Comparison of ENCODE assay signal across 16 cellular contexts in the genomic region with DNA sequence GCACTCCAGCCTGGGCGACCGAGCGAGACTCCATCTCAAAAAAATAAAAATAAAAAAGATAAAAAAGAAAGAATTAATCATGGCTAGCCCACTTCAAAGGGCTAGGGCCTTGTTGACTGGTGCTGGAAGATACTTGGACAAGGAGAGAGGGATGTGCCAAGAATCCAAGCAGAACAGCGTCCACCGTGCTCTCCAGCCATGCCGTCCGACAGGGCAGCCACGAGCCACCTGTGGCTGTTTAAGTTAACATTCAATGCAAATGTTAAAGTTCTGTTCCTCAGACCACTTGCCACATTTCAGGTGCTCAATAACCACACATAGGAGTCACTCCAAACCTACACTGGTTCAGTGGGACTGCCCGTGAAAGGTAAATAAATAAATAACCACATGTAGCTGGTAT. TPM values are rescaled to one million over a fixed set of nuclear protein-coding genes. Genes with fewer than 3 reads are reported as not detected.
DNase-seq lines count a peak whose midpoint lies in the region; ATAC-seq and TF ChIP-seq lines count a peak whose summit lies in the region.
"Had no signal": no experiment of that assay in that cellular context is flagged by ENCODE, and none has a peak within 500 bp of the region (broad histone marks: within the 10 kb centered on the region; RNA-seq: fewer than 3 reads in every experiment).

No MANE protein-coding gene starts in this region.

- H3K36me3 ChIP-seq in right atrium auricular region = no peaks in the 10 kb centered on the region
- no peaks in the 10 kb centered on the region for H3K36me3 ChIP-seq in uterus
- H3K36me3 ChIP-seq: BLaER1 had no signal

- TF ChIP-seq CTCF in right atrium auricular region (IDR thresholded peaks at IDR 0.05) = no peak
- TF ChIP-seq CTCF in omental fat pad (IDR thresholded peaks at IDR 0.05) = no peak
- no peak for TF ChIP-seq CTCF in uterus (IDR thresholded peaks at IDR 0.05)

- peak; percentile 11 for DNase-seq in right atrium auricular region (ENCODE audit: low spot score)
- no peak for DNase-seq in Right ventricle myocardium inferior (ENCODE audit: missing footprints)
- peak; percentile 1 for DNase-seq in left lobe of liver (ENCODE audit: low spot score)
- peak; percentile 9 for DNase-seq in stimulated activated CD8-positive, alpha-beta memory T cell treated with anti-CD3 and anti-CD28 coated beads, Interleukin-4, amount 100 ng/mL, for 48 hours
- no peak for DNase-seq in omental fat pad (ENCODE audit: low spot score)
- no peak for DNase-seq in uterus
- no peak for DNase-seq in posterior cingulate gyrus
- DNase-seq: 8988T; CD4-positive, alpha-beta memory T cell; DMS79 treated with DMSO at 0.1 percent for 48 hours; GF-D8 had no signal

- H3K27ac ChIP-seq in right atrium auricular region = no peak overlapping the region
- no peak overlapping the region for H3K27ac ChIP-seq in uterus
- H3K27ac ChIP-seq: BLaER1 had no signal

- no peak for TF ChIP-seq POLR2A in uterus (IDR thresholded peaks at IDR 0.05)

- intact Hi-C loops in Right ventricle myocardium inferior (cut with DNase I) = no loop called here
- intact Hi-C loops in uterus (cut with DNase I; ENCODE audit: low total_unique reads) = no loop called here
- intact Hi-C loops in posterior cingulate gyrus (cut with DNase I) = no loop called here

- ATAC-seq in Right ventricle myocardium inferior (no peak), left lobe of liver (no peak), omental fat pad (ENCODE audit: low FRiP score) (no peak)
- ATAC-seq: GM23338, HCT116, HepG2 had no signal

- H3K4me1 ChIP-seq in right atrium auricular region (no peaks in the 10 kb centered on the region), uterus (no peaks in the 10 kb centered on the region)
- H3K4me1 ChIP-seq: BLaER1 had no signal

- H3K9me3 ChIP-seq in right atrium auricular region (peaks cover 0 to 5% of the 10 kb centered on the region in 2 donors), uterus (no peaks in the 10 kb centered on the region)

- H3K27me3 ChIP-seq in right atrium auricular region = no peaks in the 10 kb centered on the region
- H3K27me3 ChIP-seq in uterus = no peaks in the 10 kb centered on the region
- H3K27me3 ChIP-seq: BLaER1 had no signal

- H3K4me3 ChIP-seq in right atrium auricular region = no peak overlapping the region
- no peak overlapping the region for H3K4me3 ChIP-seq in uterus
- H3K4me3 ChIP-seq: BLaER1, GM23338 had no signal

RNA-seq across cellular contexts. Expression of gene SLC6A13, which starts 21.4 kb away (rescaled TPM):
- 1 to 10 TPM; 2.1 to 2.3 TPM for total RNA-seq in right atrium auricular region
- 3.2 TPM for total RNA-seq in Right ventricle myocardium inferior
- 91.6 TPM for total RNA-seq in left lobe of liver
- total RNA-seq in omental fat pad = under 1 TPM in 2 of 4 donors, not detected in 2; 0.84 to 0.88 TPM
- total RNA-seq in uterus = 1 to 10 TPM in 1 of 4 donors, under 1 TPM in 1, not detected in 2; 0.46 to 1.2 TPM
- total RNA-seq: A673, GM23338 had no signal

RNA-seq across cellular contexts. Expression of gene SLC6A12, which starts 27.3 kb away (rescaled TPM):
- total RNA-seq in right atrium auricular region = 1 to 10 TPM in 1 of 2 donors, not detected in 1; 1.1 TPM
- 0.68 TPM for total RNA-seq in Right ventricle myocardium inferior
- total RNA-seq in left lobe of liver = 72.6 TPM
- total RNA-seq in omental fat pad = 1 to 10 TPM in 3 of 4 donors, under 1 TPM in 1; 0.46 to 7.0 (median 2.1) TPM
- 1 to 10 TPM in 1 of 4 donors, under 1 TPM in 1, not detected in 2; 0.28 to 2.4 TPM for total RNA-seq in uterus
- total RNA-seq: A673 had no signal

Comparison
In these comparisons a context has a peak if more than half of its experiments do, and no peak if none do; other contexts are left out.
1. DNase-seq: peak in right atrium auricular region (single experiment), left lobe of liver (single experiment) and stimulated activated CD8-positive, alpha-beta memory T cell treated with anti-CD3 and anti-CD28 coated beads, Interleukin-4, amount 100 ng/mL, for 48 hours (single experiment); none in Right ventricle myocardium inferior (single experiment), omental fat pad (single experiment), uterus (0 of 2) and posterior cingulate gyrus (0 of 10).
2. RNA of gene SLC6A13, which starts 21.4 kb away (total RNA-seq): 91.6 TPM in left lobe of liver (single experiment); 3.2 TPM in Right ventricle myocardium inferior (single experiment), 2.1 to 2.3 TPM in right atrium auricular region, 0.84 to 0.88 TPM in omental fat pad and 0.46 to 1.2 TPM in uterus; every median in the first group is over 10 times any median in the second.